ENCODE assay signal across 12 cellular contexts in the genomic region with DNA sequence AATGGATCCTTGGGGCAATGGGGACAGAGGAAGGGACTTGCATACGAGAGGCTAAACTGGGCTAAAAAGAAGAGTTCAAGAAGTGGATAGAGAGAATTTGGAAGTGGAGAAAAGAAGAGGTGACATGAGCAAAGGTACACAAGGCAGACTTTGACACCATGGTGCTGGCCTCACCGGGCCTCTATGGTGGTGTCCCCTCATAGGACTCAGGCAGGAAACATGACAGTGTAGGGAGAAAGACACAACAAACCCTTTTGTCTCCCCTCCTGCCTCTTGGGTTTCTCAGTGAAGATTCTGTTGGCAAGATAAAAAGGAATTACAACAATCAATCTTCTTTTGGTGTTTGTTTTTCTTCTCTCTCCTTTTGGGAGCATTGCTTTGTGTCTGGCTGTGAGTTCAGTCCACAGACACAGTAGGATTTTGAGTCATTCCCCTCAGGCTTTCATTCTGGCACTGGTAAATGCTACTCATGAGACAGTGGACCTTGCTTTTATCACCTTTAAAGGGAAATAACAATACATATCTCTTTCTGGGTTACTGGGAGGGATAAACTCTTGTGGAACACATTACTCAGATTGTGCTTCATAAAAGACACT.
DNase-seq lines count a peak whose midpoint lies in the region; ATAC-seq and TF ChIP-seq lines count a peak whose summit lies in the region.
"Had no signal": no experiment of that assay in that cellular context is flagged by ENCODE, and none has a peak within 500 bp of the region (broad histone marks: within the 10 kb centered on the region; RNA-seq: fewer than 3 reads in every experiment).

No MANE protein-coding gene starts in this region.

- H3K4me3 ChIP-seq in HCT116 (replicated peaks in 1 of 2; ENCODE audit: low read depth in 1 of 2, low read length in 2 of 2) = no peak overlapping the region
- H3K4me3 ChIP-seq in astrocyte of the spinal cord (ENCODE audit: low read depth, low read length) = no peak overlapping the region
- H3K4me3 ChIP-seq in smooth muscle cell = no peak overlapping the region
- H3K4me3 ChIP-seq: Peyer's patch had no signal

- WGBS in smooth muscle cell (ENCODE audit: low lambda C conversion rate) = 52% methylated on average over 2 of the region's 2 CpGs

- intact Hi-C loops in HCT116 (cut with micrococcal nuclease) = loop anchor here (5.0 to 10.0 kb wide), 2 partner anchors 102 to 209 kb away; no protein-coding TSS in a partner anchor

- peaks cover 2% of the 10 kb centered on the region for H3K27me3 Mint-ChIP-seq in glutamatergic neuron (ENCODE audit: unreplicated experiment)
- H3K27me3 Mint-ChIP-seq: natural killer cell treated with Interleukin-12 subunit alpha and Interleukin-12 subunit beta and Interleukin-15 and Interleukin-18, amount 100 ng/mL, for 72 hours; stimulated activated naive B cell treated with anti-CD40 and anti-IgM and Interleukin-4, amounts not matched to agents 10 μg/mL and 1 μg/mL and 100 μg/mL, for 72 hours had no signal

- H3K36me3 Mint-ChIP-seq in glutamatergic neuron (ENCODE audit: unreplicated experiment) = no peaks in the 10 kb centered on the region
- H3K36me3 Mint-ChIP-seq: natural killer cell treated with Interleukin-12 subunit alpha and Interleukin-12 subunit beta and Interleukin-15 and Interleukin-18, amount 100 ng/mL, for 72 hours; stimulated activated naive B cell treated with anti-CD40 and anti-IgM and Interleukin-4, amounts not matched to agents 10 μg/mL and 1 μg/mL and 100 μg/mL, for 72 hours had no signal

- no peak overlapping the region for H3K9ac ChIP-seq in HCT116 (ENCODE audit: low read length)
- peak overlapping the region; percentile 35 for H3K9ac ChIP-seq in smooth muscle cell (ENCODE audit: low read depth)

- RAD21 ChIA-PET in HCT116 (lab: Charles Lee; ENCODE audit: low non-redundant PET in 1 of 2, low total read pairs in 2 of 2, uncharacterized antibody in 2 of 2, unreplicated experiment in 2 of 2) = no interaction called here

- peak overlapping the region; percentile 3; the same call in 1 of the 2 replicates for H3K27ac ChIP-seq in HCT116 (ENCODE audit: low read depth, low read length)
- H3K27ac ChIP-seq in smooth muscle cell (ENCODE audit: low read depth) = peak overlapping the region; percentile 80
- H3K27ac ChIP-seq: Peyer's patch had no signal

- H2AFZ ChIP-seq in HCT116 (ENCODE audit: low read depth, low read length, poor library complexity, severe bottlenecking) (no peak overlapping the region), smooth muscle cell (ENCODE audit: low read depth) (peak overlapping the region; percentile 35)

- H3K9me2 ChIP-seq in HCT116 (ENCODE audit: insufficient read depth) = no peaks in the 10 kb centered on the region

- peak; percentile 36 for DNase-seq in HCT116 (ENCODE audit: low read depth, low spot score)
- DNase-seq in astrocyte of the spinal cord (ENCODE audit: low read depth, low spot score) = peak; percentile 90
- DNase-seq in glutamatergic neuron = no peak
- DNase-seq in smooth muscle cell (lab: John Stamatoyannopoulos, UW; ENCODE audit: unreplicated experiment) = no peak
- DNase-seq in NK-92 (lab: John Stamatoyannopoulos, UW; ENCODE audit: unreplicated experiment) = no peak
- DNase-seq in RKO (ENCODE audit: low spot score) = no peak
- no peak for DNase-seq in epidermal melanocyte (ENCODE audit: insufficient read length, low spot score)
- DNase-seq: Peyer's patch; stimulated activated CD4-positive, alpha-beta T cell treated with anti-CD3 and anti-CD28 coated beads, Interleukin-2, amount 100 ng/mL, for 24 hours; stimulated activated naive B cell treated with anti-CD40 and anti-IgM and Interleukin-4, amounts not matched to agents 10 μg/mL and 1 μg/mL and 100 μg/mL, for 72 hours had no signal

- peak; percentile 9; the same call in 1 of the 2 replicates for TF ChIP-seq RAD21 in HCT116 (IDR thresholded peaks at IDR 0.05; ENCODE audit: low read depth)

- peaks cover 4% of the 10 kb centered on the region for H3K9me3 Mint-ChIP-seq in glutamatergic neuron (ENCODE audit: unreplicated experiment)

- TF ChIP-seq CTCF in HCT116 (IDR thresholded peaks at IDR 0.05 in 2 of 3, conservative IDR thresholded peaks at IDR 0.05 in 1 of 3; ENCODE audit: borderline replicate concordance in 1 of 3, insufficient read depth in 1 of 3, low read depth in 2 of 3, low read length in 2 of 3) (no peak), astrocyte of the spinal cord (IDR thresholded peaks at IDR 0.05; ENCODE audit: low read depth, low read length) (no peak), glutamatergic neuron (IDR thresholded peaks at IDR 0.05; ENCODE audit: partially characterized antibody, unreplicated experiment) (no peak), smooth muscle cell (IDR thresholded peaks at IDR 0.05; ENCODE audit: borderline replicate concordance, insufficient read depth, poor library complexity, severe bottlenecking) (no peak)

- POLR2A ChIA-PET in HCT116 (lab: Charles Lee) = no interaction called here

- peaks cover 21% of the 10 kb centered on the region for H3F3A ChIP-seq in smooth muscle cell (ENCODE audit: low read depth)

- H3K4me2 ChIP-seq in HCT116 (ENCODE audit: low read length) (no peak overlapping the region), smooth muscle cell (peak overlapping the region; percentile 9)

- H3K36me3 ChIP-seq in HCT116 (ENCODE audit: control insufficient read depth in 1 of 2, insufficient read depth in 2 of 2, low read length in 2 of 2) (no peaks in the 10 kb centered on the region), smooth muscle cell (ENCODE audit: low read depth) (no peaks in the 10 kb centered on the region)
- H3K36me3 ChIP-seq: Peyer's patch had no signal

- in situ Hi-C loops in astrocyte of the spinal cord (cut with HindIII; ENCODE audit: low sequenced_read_pairs) = no loop called here

- H3K4me1 ChIP-seq in HCT116 (ENCODE audit: control insufficient read depth in 1 of 2, insufficient read depth in 2 of 2, low read length in 2 of 2) = peaks cover 34 to 38% of the 10 kb centered on the region in 2 experiments
- no peaks in the 10 kb centered on the region for H3K4me1 ChIP-seq in smooth muscle cell (ENCODE audit: low read depth)
- H3K4me1 ChIP-seq: Peyer's patch had no signal

- H4K20me1 ChIP-seq in HCT116 (ENCODE audit: insufficient read depth) (no peaks in the 10 kb centered on the region), smooth muscle cell (ENCODE audit: low read depth) (no peaks in the 10 kb centered on the region)

- no peak for TF ChIP-seq POLR2A in HCT116 (IDR thresholded peaks at IDR 0.05; ENCODE audit: borderline replicate concordance, extremely low read depth, insufficient read depth, insufficient read length)

- no peak overlapping the region for H3K4me3 Mint-ChIP-seq in glutamatergic neuron (ENCODE audit: unreplicated experiment)
- H3K4me3 Mint-ChIP-seq: natural killer cell treated with Interleukin-12 subunit alpha and Interleukin-12 subunit beta and Interleukin-15 and Interleukin-18, amount 100 ng/mL, for 72 hours; stimulated activated naive B cell treated with anti-CD40 and anti-IgM and Interleukin-4, amounts not matched to agents 10 μg/mL and 1 μg/mL and 100 μg/mL, for 72 hours had no signal

- no peaks in the 10 kb centered on the region for H3K79me2 ChIP-seq in HCT116 (ENCODE audit: insufficient read depth, low read length)
- no peaks in the 10 kb centered on the region for H3K79me2 ChIP-seq in smooth muscle cell (ENCODE audit: low read depth)

- BruUV-seq in HCT116 (replicated peaks; lab: Mats Ljungman, UMichigan) = no TSS peak

- H3K4me1 Mint-ChIP-seq in glutamatergic neuron (ENCODE audit: low read depth, unreplicated experiment) = peaks cover 11% of the 10 kb centered on the region
- H3K4me1 Mint-ChIP-seq: stimulated activated naive B cell treated with anti-CD40 and anti-IgM and Interleukin-4, amounts not matched to agents 10 μg/mL and 1 μg/mL and 100 μg/mL, for 72 hours had no signal

- H3K9me3 ChIP-seq in HCT116 (ENCODE audit: control insufficient read depth in 1 of 2, insufficient read depth in 1 of 2, low read depth in 1 of 2, low read length in 2 of 2) (no peaks in the 10 kb centered on the region), smooth muscle cell (replicated peaks; ENCODE audit: low read depth) (no peaks in the 10 kb centered on the region)
- H3K9me3 ChIP-seq: Peyer's patch had no signal

- CTCF ChIA-PET in HCT116 (lab: Charles Lee) = no interaction called here

- ATAC-seq in HCT116 (peak; percentile 61), GM18858 (IDR thresholded peaks at IDR 0.05; ENCODE audit: unreplicated experiment) (no peak)
- ATAC-seq: natural killer cell treated with Interleukin-12 subunit alpha and Interleukin-12 subunit beta and Interleukin-15 and Interleukin-18, amount 100 ng/mL, for 72 hours; stimulated activated naive B cell treated with anti-CD40 and anti-IgM and Interleukin-4, amounts not matched to agents 10 μg/mL and 1 μg/mL and 100 μg/mL, for 72 hours had no signal

- H3K27me3 ChIP-seq in HCT116 (ENCODE audit: insufficient read depth, low read length) (no peaks in the 10 kb centered on the region), smooth muscle cell (ENCODE audit: low read depth) (no peaks in the 10 kb centered on the region)
- H3K27me3 ChIP-seq: Peyer's patch had no signal

- peak overlapping the region; percentile 56 for H3K27ac Mint-ChIP-seq in glutamatergic neuron (ENCODE audit: unreplicated experiment)
- H3K27ac Mint-ChIP-seq: natural killer cell treated with Interleukin-12 subunit alpha and Interleukin-12 subunit beta and Interleukin-15 and Interleukin-18, amount 100 ng/mL, for 72 hours; stimulated activated naive B cell treated with anti-CD40 and anti-IgM and Interleukin-4, amounts not matched to agents 10 μg/mL and 1 μg/mL and 100 μg/mL, for 72 hours had no signal

TF ChIP-seq in HCT116, 20 proteins besides CTCF, POLR2A, EP300 and RAD21:
- TF ChIP-seq CBX3 (IDR thresholded peaks at IDR 0.05; ENCODE audit: low read depth) (0 out of 2 replicates have a peak, but pooled peaks have one; percentile 47), SRF (IDR thresholded peaks at IDR 0.05; ENCODE audit: low read depth) (no peak), FOSL1 (IDR thresholded peaks at IDR 0.05; ENCODE audit: low read depth) (peak; percentile 51; the same call in 1 of the 2 replicates), ZFX (IDR thresholded peaks at IDR 0.05) (no peak), CEBPB (IDR thresholded peaks at IDR 0.05; ENCODE audit: low read depth) (no peak; the same call in 1 of the 2 replicates), YY1 (IDR thresholded peaks at IDR 0.05; ENCODE audit: extremely low read depth, insufficient replicate concordance, low read depth, low read length) (no peak), JUND (IDR thresholded peaks at IDR 0.05) (peak; percentile 65), SIN3A (IDR thresholded peaks at IDR 0.05; ENCODE audit: low read depth) (0 out of 2 replicates have a peak, but pooled peaks have one; percentile 32), SP1 (IDR thresholded peaks at IDR 0.05; ENCODE audit: low read depth) (peak; percentile 70)

Comparison
In these comparisons a context has a peak if more than half of its experiments do, and no peak if none do; other contexts are left out.
1. DNase-seq: peak in HCT116 (single experiment) and astrocyte of the spinal cord (single experiment); none in glutamatergic neuron (single experiment), smooth muscle cell (single experiment), NK-92 (single experiment), RKO (single experiment) and epidermal melanocyte (single experiment).